In the genomic region with DNA sequence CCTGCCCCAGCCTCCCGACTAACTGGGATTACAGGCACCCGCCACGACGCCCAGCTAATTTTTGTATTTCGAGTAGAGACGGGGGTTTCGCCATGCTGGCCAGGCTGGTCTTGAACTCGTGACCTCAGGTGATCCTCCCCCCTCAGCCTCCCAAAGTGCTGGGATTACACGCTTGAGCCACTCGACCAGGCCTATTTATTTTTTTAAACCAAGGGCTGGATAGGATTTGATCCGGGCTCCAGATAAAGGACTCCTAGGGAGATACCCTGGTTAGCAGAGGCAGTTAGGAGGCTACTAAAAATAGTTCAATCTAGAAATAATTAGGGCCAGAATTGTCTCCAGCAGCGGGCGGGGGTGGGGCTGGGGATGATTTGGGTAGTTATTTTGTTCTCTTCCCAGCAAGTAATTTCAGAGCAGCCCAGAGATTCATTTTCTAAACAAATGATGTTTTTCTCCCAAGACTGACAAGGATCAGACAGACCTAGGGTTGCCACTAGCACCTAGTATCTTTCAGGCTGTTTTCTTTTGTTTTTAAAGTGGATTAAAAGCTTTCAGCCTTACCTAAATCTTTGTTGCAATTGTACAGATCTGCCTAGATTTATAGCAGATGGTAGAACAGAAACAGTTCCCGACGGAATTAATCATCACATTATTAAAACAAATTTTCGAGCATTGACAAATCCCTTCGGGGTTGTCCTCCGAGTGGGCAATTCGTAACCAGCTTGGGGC, we compare ENCODE assay signal across 8 cellular contexts. TPM values are rescaled to one million over a fixed set of nuclear protein-coding genes. Genes with fewer than 3 reads are reported as not detected.
DNase-seq lines count a peak whose midpoint lies in the region; ATAC-seq and TF ChIP-seq lines count a peak whose summit lies in the region.

No MANE protein-coding gene starts in this region.

- H3K4me3 ChIP-seq in Jurkat, Clone E6-1 (ENCODE audit: low read length), result peak overlapping the region; percentile 80
- peak overlapping the region; percentile 70 to 82 for H3K4me3 ChIP-seq in muscle layer of colon (ENCODE audit: low read depth in 1 of 2, low read length in 2 of 2)

- H3K4me3 Mint-ChIP-seq in CD4-positive, alpha-beta T cell, result peak overlapping the region; percentile 98

- no peaks in the 10 kb centered on the region for H3K27me3 ChIP-seq in CD4-positive, alpha-beta T cell (ENCODE audit: control insufficient read depth, insufficient read depth, low read length)
- H3K27me3 ChIP-seq in muscle layer of colon (ENCODE audit: control insufficient read depth in 1 of 2, insufficient read depth in 2 of 2, low read length in 2 of 2), result no peaks in the 10 kb centered on the region

- H3K9me3 ChIP-seq in CD4-positive, alpha-beta T cell (ENCODE audit: control insufficient read depth, low read length), result no peaks in the 10 kb centered on the region
- no peaks in the 10 kb centered on the region for H3K9me3 ChIP-seq in muscle layer of colon (ENCODE audit: low read length)

- POLR2A ChIA-PET in CD4-positive, alpha-beta T cell (lab: Charles Lee), result interaction anchor here (0.5 to 3.9 kb wide), 7 partner anchors 32 to 436 kb away, joined by 3 to 20 read pairs (median 4); a partner anchor contains a TSS

- H3K36me3 Mint-ChIP-seq in CD4-positive, alpha-beta T cell (ENCODE audit: low read depth), result peaks cover 38% of the 10 kb centered on the region

- no peak for ATAC-seq in CD4-positive, alpha-beta T cell (ENCODE audit: poor library complexity)
- no peak for ATAC-seq in GM18502 (IDR thresholded peaks at IDR 0.05; ENCODE audit: poor library complexity, unreplicated experiment)

- H3K4me1 Mint-ChIP-seq in CD4-positive, alpha-beta T cell (ENCODE audit: low read depth), result peaks cover 42% of the 10 kb centered on the region

- peaks cover 29% of the 10 kb centered on the region for H3K4me1 ChIP-seq in muscle layer of colon (ENCODE audit: insufficient read depth, low read length)

- CTCF ChIA-PET in CD4-positive, alpha-beta T cell (lab: Charles Lee), result interaction anchor here (1.2 kb wide), 1 partner anchor 261 kb away, joined by 5 read pairs; no protein-coding TSS in a partner anchor

- peak overlapping the region; percentile 97 for H3K27ac Mint-ChIP-seq in CD4-positive, alpha-beta T cell

- peaks cover 4% of the 10 kb centered on the region for H3K36me3 ChIP-seq in muscle layer of colon (ENCODE audit: insufficient read depth, low read length)

- peak overlapping the region; percentile 83 for H3K27ac ChIP-seq in CD4-positive, alpha-beta T cell (ENCODE audit: low read depth, low read length)
- H3K27ac ChIP-seq in caudate nucleus (ENCODE audit: low read depth, low read length) (peak overlapping the region; percentile 99), muscle layer of colon (ENCODE audit: low read depth, low read length) (peak overlapping the region; percentile 90)

- in situ Hi-C loops in ACHN (cut with HindIII; ENCODE audit: low pct_ligation_motif_present, low pct_unique_long_range_greater_than_20kb, low sequenced_read_pairs), result no loop called here

- no peaks in the 10 kb centered on the region for H3K9me3 Mint-ChIP-seq in CD4-positive, alpha-beta T cell

- peak overlapping the region; percentile 73 for H3K9ac ChIP-seq in muscle layer of colon (ENCODE audit: low read length)

- TF ChIP-seq CTCF in CD4-positive, alpha-beta T cell (IDR thresholded peaks at IDR 0.05), result no peak

- peaks cover 24% of the 10 kb centered on the region for H3K27me3 Mint-ChIP-seq in CD4-positive, alpha-beta T cell

- DNase-seq in CD4-positive, alpha-beta T cell, result no peak
- no peak for DNase-seq in Jurkat, Clone E6-1 (ENCODE audit: low read depth, low spot score)
- DNase-seq in caudate nucleus (lab: John Stamatoyannopoulos, UW) (no peak), ACHN (no peak), T1000 (lab: John Stamatoyannopoulos, UW) (no peak), DMS79 (lab: John Stamatoyannopoulos, UW) (no peak)

- intact Hi-C loops in CD4-positive, alpha-beta T cell (cut with DNase I, micrococcal nuclease), result loop anchor here in 1 of 2 experiments (5.0 to 10.0 kb wide), 4 partner anchors 69 to 562 kb away; a partner anchor contains a TSS

RNA-seq across cellular contexts. Expression of a gene that starts 0.9 kb away (rescaled TPM):
- total RNA-seq in CD4-positive, alpha-beta T cell, result 10 to 100 TPM; 46.8 to 48.0 TPM
- polyA plus RNA-seq in Jurkat, Clone E6-1 (2012; ENCODE audit: insufficient read depth, insufficient read length), result 38.8 TPM
